1 cellular context compared by ENCODE assay signal in the genomic region with DNA sequence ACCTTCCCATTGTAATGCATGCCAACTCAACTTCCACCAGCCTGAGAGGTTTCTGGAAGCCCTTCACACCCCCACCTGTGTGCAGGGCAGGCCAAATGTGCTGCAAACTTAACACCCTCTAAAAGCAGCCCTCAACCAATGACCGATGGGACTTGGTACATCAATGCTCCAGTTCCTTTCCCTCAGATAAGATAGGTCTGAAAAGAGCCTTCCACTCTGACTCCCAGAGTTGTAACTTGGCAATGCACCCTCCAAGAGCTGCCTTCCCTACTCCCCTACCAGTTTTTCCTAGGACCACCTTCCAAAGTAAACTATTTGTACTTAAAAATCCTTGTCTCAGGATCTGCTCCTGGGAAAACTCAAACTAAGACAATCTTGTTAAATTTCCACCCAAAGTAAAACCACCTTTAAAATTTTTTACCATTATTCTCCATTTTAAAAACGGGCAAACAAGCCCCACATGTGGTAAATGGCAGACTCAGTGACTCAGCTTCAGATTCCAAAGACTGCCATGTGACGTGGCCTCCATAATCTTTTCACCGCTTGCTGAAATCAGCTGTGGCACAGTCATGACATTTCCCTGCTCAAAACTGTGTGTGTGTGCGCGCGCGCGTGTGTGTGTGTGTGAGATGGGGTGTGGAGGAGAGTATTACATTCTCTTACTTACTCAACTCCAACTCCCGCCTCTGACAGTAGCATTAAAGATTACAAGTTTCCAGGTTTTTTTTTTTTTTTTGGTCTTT.
TF ChIP-seq lines count a peak whose summit lies in the region.

No MANE protein-coding gene starts in this region.

TF ChIP-seq in HepG2, 621 proteins besides CTCF, POLR2A, EP300 and RAD21:
- TF ChIP-seq, protein P1, sequence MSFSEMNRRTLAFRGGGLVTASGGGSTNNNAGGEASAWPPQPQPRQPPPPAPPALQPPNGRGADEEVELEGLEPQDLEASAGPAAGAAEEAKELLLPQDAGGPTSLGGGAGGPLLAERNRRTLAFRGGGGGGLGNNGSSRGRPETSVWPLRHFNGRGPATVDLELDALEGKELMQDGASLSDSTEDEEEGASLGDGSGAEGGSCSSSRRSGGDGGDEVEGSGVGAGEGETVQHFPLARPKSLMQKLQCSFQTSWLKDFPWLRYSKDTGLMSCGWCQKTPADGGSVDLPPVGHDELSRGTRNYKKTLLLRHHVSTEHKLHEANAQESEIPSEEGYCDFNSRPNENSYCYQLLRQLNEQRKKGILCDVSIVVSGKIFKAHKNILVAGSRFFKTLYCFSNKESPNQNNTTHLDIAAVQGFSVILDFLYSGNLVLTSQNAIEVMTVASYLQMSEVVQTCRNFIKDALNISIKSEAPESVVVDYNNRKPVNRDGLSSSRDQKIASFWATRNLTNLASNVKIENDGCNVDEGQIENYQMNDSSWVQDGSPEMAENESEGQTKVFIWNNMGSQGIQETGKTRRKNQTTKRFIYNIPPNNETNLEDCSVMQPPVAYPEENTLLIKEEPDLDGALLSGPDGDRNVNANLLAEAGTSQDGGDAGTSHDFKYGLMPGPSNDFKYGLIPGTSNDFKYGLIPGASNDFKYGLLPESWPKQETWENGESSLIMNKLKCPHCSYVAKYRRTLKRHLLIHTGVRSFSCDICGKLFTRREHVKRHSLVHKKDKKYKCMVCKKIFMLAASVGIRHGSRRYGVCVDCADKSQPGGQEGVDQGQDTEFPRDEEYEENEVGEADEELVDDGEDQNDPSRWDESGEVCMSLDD (CRISPR knock-in tag; IDR thresholded peaks at IDR 0.05; ENCODE audit: borderline replicate concordance): no peak
- no peak for TF ChIP-seq ATRX (CRISPR knock-in tag; IDR thresholded peaks at IDR 0.05; ENCODE audit: borderline replicate concordance)
- TF ChIP-seq, protein P2, sequence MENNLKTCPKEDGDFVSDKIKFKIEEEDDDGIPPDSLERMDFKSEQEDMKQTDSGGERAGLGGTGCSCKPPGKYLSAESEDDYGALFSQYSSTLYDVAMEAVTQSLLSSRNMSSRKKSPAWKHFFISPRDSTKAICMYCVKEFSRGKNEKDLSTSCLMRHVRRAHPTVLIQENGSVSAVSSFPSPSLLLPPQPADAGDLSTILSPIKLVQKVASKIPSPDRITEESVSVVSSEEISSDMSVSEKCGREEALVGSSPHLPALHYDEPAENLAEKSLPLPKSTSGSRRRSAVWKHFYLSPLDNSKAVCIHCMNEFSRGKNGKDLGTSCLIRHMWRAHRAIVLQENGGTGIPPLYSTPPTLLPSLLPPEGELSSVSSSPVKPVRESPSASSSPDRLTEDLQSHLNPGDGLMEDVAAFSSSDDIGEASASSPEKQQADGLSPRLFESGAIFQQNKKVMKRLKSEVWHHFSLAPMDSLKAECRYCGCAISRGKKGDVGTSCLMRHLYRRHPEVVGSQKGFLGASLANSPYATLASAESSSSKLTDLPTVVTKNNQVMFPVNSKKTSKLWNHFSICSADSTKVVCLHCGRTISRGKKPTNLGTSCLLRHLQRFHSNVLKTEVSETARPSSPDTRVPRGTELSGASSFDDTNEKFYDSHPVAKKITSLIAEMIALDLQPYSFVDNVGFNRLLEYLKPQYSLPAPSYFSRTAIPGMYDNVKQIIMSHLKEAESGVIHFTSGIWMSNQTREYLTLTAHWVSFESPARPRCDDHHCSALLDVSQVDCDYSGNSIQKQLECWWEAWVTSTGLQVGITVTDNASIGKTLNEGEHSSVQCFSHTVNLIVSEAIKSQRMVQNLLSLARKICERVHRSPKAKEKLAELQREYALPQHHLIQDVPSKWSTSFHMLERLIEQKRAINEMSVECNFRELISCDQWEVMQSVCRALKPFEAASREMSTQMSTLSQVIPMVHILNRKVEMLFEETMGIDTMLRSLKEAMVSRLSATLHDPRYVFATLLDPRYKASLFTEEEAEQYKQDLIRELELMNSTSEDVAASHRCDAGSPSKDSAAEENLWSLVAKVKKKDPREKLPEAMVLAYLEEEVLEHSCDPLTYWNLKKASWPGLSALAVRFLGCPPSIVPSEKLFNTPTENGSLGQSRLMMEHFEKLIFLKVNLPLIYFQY (CRISPR knock-in tag; IDR thresholded peaks at IDR 0.05; ENCODE audit: borderline replicate concordance): no peak
- TF ChIP-seq, protein P3, sequence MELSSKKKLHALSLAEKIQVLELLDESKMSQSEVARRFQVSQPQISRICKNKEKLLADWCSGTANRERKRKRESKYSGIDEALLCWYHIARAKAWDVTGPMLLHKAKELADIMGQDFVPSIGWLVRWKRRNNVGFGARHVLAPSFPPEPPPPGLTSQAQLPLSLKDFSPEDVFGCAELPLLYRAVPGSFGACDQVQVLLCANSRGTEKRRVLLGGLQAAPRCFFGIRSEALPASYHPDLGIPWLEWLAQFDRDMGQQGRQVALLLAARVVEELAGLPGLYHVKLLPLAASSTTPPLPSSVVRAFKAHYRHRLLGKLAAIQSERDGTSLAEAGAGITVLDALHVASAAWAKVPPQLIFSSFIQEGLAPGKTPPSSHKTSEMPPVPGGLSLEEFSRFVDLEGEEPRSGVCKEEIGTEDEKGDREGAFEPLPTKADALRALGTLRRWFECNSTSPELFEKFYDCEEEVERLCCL (CRISPR knock-in tag; IDR thresholded peaks at IDR 0.05; ENCODE audit: borderline replicate concordance): no peak
